ENCODE assay signal across 8 cellular contexts in genomic region chr1:167714851-167715652, GRCh38. TPM values are rescaled to one million over a fixed set of nuclear protein-coding genes. Genes with fewer than 3 reads are reported as not detected.
DNase-seq lines count a peak whose midpoint lies in the region; ATAC-seq and TF ChIP-seq lines count a peak whose summit lies in the region.

No MANE protein-coding gene starts in this region.

- TF ChIP-seq CTCF in GM10248 (IDR thresholded peaks at IDR 0.05; ENCODE audit: control extremely low read depth, extremely low read depth, low read depth, missing control alignments) (peak; percentile 90), upper lobe of left lung (IDR thresholded peaks at IDR 0.05) (peak; percentile 66 to 83 (median 76))

- H3K4me1 ChIP-seq in upper lobe of left lung = peaks cover 3 to 18% (median 6%) of the 10 kb centered on the region in 4 donors

- H3K27ac Mint-ChIP-seq in activated naive CD8-positive, alpha-beta T cell treated with anti-CD3 and anti-CD28 coated beads, Interleukin-2, amount 50 U/mL, for 24 hours = peak overlapping the region; percentile 99

- peak; percentile 76 for DNase-seq in GM10248 (ENCODE audit: extremely low spot score)
- peak; percentile 87 for DNase-seq in NCI-H1092 (lab: John Stamatoyannopoulos, UW)
- DNase-seq in SKM-1 treated with dmso at 0.1 percent for 144 hours (lab: John Stamatoyannopoulos, UW; ENCODE audit: unreplicated experiment) = peak; percentile 96
- DNase-seq in activated naive CD8-positive, alpha-beta T cell treated with anti-CD3 and anti-CD28 coated beads, Interleukin-2, amount 50 U/mL, for 24 hours = peak; percentile 86
- peak; percentile 87 for DNase-seq in cardiac septum (ENCODE audit: low spot score)
- DNase-seq in posterior cingulate gyrus = peak; percentile 60 to 95 (median 80)
- DNase-seq in upper lobe of left lung = peak in 1 of 2 donors; percentile 87

- peaks cover 9% of the 10 kb centered on the region for H3K27me3 Mint-ChIP-seq in activated naive CD8-positive, alpha-beta T cell treated with anti-CD3 and anti-CD28 coated beads, Interleukin-2, amount 50 U/mL, for 24 hours

- H3K4me3 Mint-ChIP-seq in activated naive CD8-positive, alpha-beta T cell treated with anti-CD3 and anti-CD28 coated beads, Interleukin-2, amount 50 U/mL, for 24 hours = peak overlapping the region; percentile 93

- TF ChIP-seq POLR2A in upper lobe of left lung (IDR thresholded peaks at IDR 0.05) = no peak

- no peaks in the 10 kb centered on the region for H3K9me3 ChIP-seq in upper lobe of left lung

- CTCF ChIA-PET in GM10248 (lab: Yijun Ruan, JAX) = interaction anchor here (1.0 to 6.5 kb wide), 21 partner anchors 10 to 521 kb away, joined by 3 to 31 read pairs (median 4); no protein-coding TSS in a partner anchor

- peaks cover 8% of the 10 kb centered on the region for H3K36me3 Mint-ChIP-seq in activated naive CD8-positive, alpha-beta T cell treated with anti-CD3 and anti-CD28 coated beads, Interleukin-2, amount 50 U/mL, for 24 hours (ENCODE audit: low read depth)

- peak in 1 of 4 donors; percentile 22 for TF ChIP-seq EP300 in upper lobe of left lung (IDR thresholded peaks at IDR 0.05)

- intact Hi-C loops in cardiac septum (cut with DNase I) (loop anchor here (2.0 kb wide), 2 partner anchors 82 to 220 kb away; no protein-coding TSS in a partner anchor), posterior cingulate gyrus (cut with DNase I) (loop anchor here (10.0 kb wide), 1 partner anchor 370 kb away; no protein-coding TSS in a partner anchor)

- H3K27me3 ChIP-seq in upper lobe of left lung = no peaks in the 10 kb centered on the region

- POLR2A ChIA-PET in GM10248 (lab: Yijun Ruan, JAX) = interaction anchor here (0.7 kb wide), 1 partner anchor 32 kb away, joined by 3 read pairs; no protein-coding TSS in a partner anchor

- peak overlapping the region; percentile 86 to 91 (median 86) for H3K27ac ChIP-seq in upper lobe of left lung

- H3K9me3 Mint-ChIP-seq in activated naive CD8-positive, alpha-beta T cell treated with anti-CD3 and anti-CD28 coated beads, Interleukin-2, amount 50 U/mL, for 24 hours = no peaks in the 10 kb centered on the region

- peak overlapping the region; percentile 57 to 83 (median 66) for H3K4me3 ChIP-seq in upper lobe of left lung

- ATAC-seq in HG02623 (IDR thresholded peaks at IDR 0.05; ENCODE audit: unreplicated experiment) = peak; percentile 33
- ATAC-seq in activated naive CD8-positive, alpha-beta T cell treated with anti-CD3 and anti-CD28 coated beads, Interleukin-2, amount 50 U/mL, for 24 hours = peak; percentile 59
- peak; percentile 85 to 89 for ATAC-seq in upper lobe of left lung (ENCODE audit: low FRiP score in 2 of 2)

- WGBS in upper lobe of left lung, 2 donors = 1% methylated on average over 26 to 30 of the region's 30 CpGs

- H3K36me3 ChIP-seq in upper lobe of left lung = no peaks in the 10 kb centered on the region

- H3K4me1 Mint-ChIP-seq in activated naive CD8-positive, alpha-beta T cell treated with anti-CD3 and anti-CD28 coated beads, Interleukin-2, amount 50 U/mL, for 24 hours = peaks cover 53% of the 10 kb centered on the region

RNA-seq across cellular contexts. Expression of gene MPZL1, which starts 6.7 kb away (rescaled TPM):
- 35.7 TPM for total RNA-seq in cardiac septum
- 10 to 100 TPM; 28.3 to 80.6 (median 65.4) TPM for total RNA-seq in upper lobe of left lung

Comparison
In these comparisons a context has a peak if more than half of its experiments do, and no peak if none do; other contexts are left out.
1. ATAC-seq: peak in every context shown above with its lines; median percentile 87 in upper lobe of left lung; 59 in activated naive CD8-positive, alpha-beta T cell treated with anti-CD3 and anti-CD28 coated beads, Interleukin-2, amount 50 U/mL, for 24 hours; 33 in HG02623.